8 cellular contexts compared by ENCODE assay signal in the genomic region with DNA sequence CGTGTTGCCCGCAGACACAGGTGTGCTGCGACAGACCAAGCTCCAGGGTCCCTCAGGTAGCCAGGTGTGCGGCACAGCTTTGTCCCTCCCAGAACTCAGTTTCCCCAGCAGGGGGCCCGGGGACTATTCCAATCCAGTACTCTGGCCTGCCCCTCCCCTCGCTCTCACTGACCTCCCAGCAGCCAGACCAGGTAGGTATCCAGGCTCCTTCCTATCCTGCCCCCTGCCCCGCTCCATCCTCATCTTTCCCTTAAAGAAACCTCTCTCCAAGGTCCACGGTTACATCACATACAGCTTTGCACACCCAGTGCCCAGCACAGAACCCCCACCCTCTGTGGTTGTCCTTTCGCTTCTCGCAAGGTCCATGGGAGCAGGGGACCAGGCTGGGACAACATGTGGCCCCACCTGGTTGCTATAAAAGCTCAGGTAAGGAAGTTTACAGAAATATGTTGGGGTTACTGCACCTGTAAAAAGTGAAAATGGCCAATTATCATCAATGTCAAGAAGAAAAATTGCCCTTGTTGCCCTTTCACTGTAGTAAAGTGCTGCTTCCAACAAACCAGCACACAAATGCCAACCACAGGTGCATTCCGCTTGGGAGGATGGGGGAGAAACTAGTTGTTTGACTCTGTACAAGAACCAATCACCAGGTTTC. TPM values are rescaled to one million over a fixed set of nuclear protein-coding genes. Genes with fewer than 3 reads are reported as not detected.
DNase-seq lines count a peak whose midpoint lies in the region; ATAC-seq, FAIRE-seq and TF ChIP-seq lines count a peak whose summit lies in the region.

No MANE protein-coding gene starts in this region.

- no peak overlapping the region for H2AFZ ChIP-seq in HepG2 (ENCODE audit: low read length)

- H3K4me3 ChIP-seq in HepG2 (replicated peaks in 1 of 3; ENCODE audit: insufficient read depth in 1 of 3, low read depth in 2 of 3, low read length in 3 of 3) (peak overlapping the region in 2 of 3 experiments; percentile 62 to 77; a peak in 4 of 6 replicates), right lobe of liver (peak overlapping the region in 1 of 3 donors; percentile 62), WERI-Rb-1 (ENCODE audit: low read depth, low read length) (peak overlapping the region; percentile 80), iPS-20b (ENCODE audit: low read length) (peak overlapping the region; percentile 77), upper lobe of right lung (peak overlapping the region; percentile 72)

- WGBS in HepG2 (ENCODE audit: low lambda C conversion rate) = 19% methylated on average over 7 of the region's 11 CpGs
- WGBS in right lobe of liver (ENCODE audit: insufficient coverage, low coverage, low lambda C conversion rate, missing lambda C conversion rate) = 38% methylated on average over 5 of the region's 11 CpGs

- DNase-seq in HepG2 (ENCODE audit: low spot score) (no peak), right lobe of liver (no peak), WERI-Rb-1 (no peak), upper lobe of right lung (no peak), RKO (ENCODE audit: low spot score) (no peak), NCI-H69 (lab: John Stamatoyannopoulos, UW) (no peak)
- no peak for DNase-seq in effector CD4-positive, alpha-beta T cell

- H3K9me3 ChIP-seq in HepG2 (ENCODE audit: low read length) (no peaks in the 10 kb centered on the region), right lobe of liver (no peaks in the 10 kb centered on the region), WERI-Rb-1 (ENCODE audit: severe bottlenecking) (no peaks in the 10 kb centered on the region), iPS-20b (ENCODE audit: insufficient read depth, low read depth, low read length) (no peaks in the 10 kb centered on the region), upper lobe of right lung (no peaks in the 10 kb centered on the region)

- TF ChIP-seq CTCF in HepG2 (CRISPR knock-in tag; IDR thresholded peaks at IDR 0.05) (0 out of 2 replicates have a peak, but pooled peaks have one; percentile 12), right lobe of liver (IDR thresholded peaks at IDR 0.05) (no peak), WERI-Rb-1 (IDR thresholded peaks at IDR 0.05; ENCODE audit: low read depth, low read length) (peak; percentile 44), upper lobe of right lung (IDR thresholded peaks at IDR 0.05) (no peak)

- TF ChIP-seq RAD21 in HepG2 (CRISPR knock-in tag; IDR thresholded peaks at IDR 0.05) = no peak

- ATAC-seq in HepG2 (peak; percentile 22), right lobe of liver (no peak), upper lobe of right lung (no peak)

- CTCF ChIA-PET in HepG2 (lab: Yijun Ruan, JAX; ENCODE audit: low intra/inter-chr PET ratio, low total read pairs) = interaction anchor here (1.1 to 3.5 kb wide), 6 partner anchors 7 to 257 kb away, joined by 3 to 41 read pairs (median 12); no protein-coding TSS in a partner anchor

- H3K4me2 ChIP-seq in HepG2 (ENCODE audit: low read depth, low read length) = peak overlapping the region; percentile 97

- H3K4me1 ChIP-seq in HepG2 (ENCODE audit: insufficient read depth, low read length) (peaks cover 35% of the 10 kb centered on the region), right lobe of liver (peaks cover 0 to 17% (median 4%) of the 10 kb centered on the region in 4 donors), iPS-20b (ENCODE audit: insufficient read depth, low read length) (peaks cover 5% of the 10 kb centered on the region; the same call in 1 of the 2 replicates), upper lobe of right lung (peaks cover 13% of the 10 kb centered on the region)

- H4K20me1 ChIP-seq in HepG2 (ENCODE audit: insufficient read depth, low read length) = no peaks in the 10 kb centered on the region

- intact Hi-C loops in HepG2 (cut with micrococcal nuclease; ENCODE audit: unreplicated experiment) (loop anchor here (1.0 to 5.0 kb wide), 2 partner anchors 116 to 243 kb away; a partner anchor contains a TSS), right lobe of liver (cut with DNase I) (loop anchor here (5.0 to 10.0 kb wide), 3 partner anchors 118 to 260 kb away; a partner anchor contains a TSS), upper lobe of right lung (cut with DNase I) (no loop called here)

- TF ChIP-seq POLR2A in HepG2 (IDR thresholded peaks at IDR 0.05; ENCODE audit: insufficient read depth in 1 of 2, low read depth in 2 of 2, low read length in 2 of 2) (no peak), right lobe of liver (IDR thresholded peaks at IDR 0.05) (no peak)

- H3K9ac ChIP-seq in HepG2 (ENCODE audit: insufficient read depth, low read depth, low read length) (no peak overlapping the region), iPS-20b (ENCODE audit: low read depth, low read length) (no peak overlapping the region)

- H3K27ac ChIP-seq in HepG2 (ENCODE audit: extremely low read length, insufficient read depth, low read length) (no peak overlapping the region), right lobe of liver (no peak overlapping the region), WERI-Rb-1 (no peak overlapping the region), iPS-20b (ENCODE audit: low read length) (no peak overlapping the region), upper lobe of right lung (no peak overlapping the region)

- POLR2A ChIA-PET in HepG2 (lab: Yijun Ruan, JAX) = interaction anchor here (0.6 to 1.2 kb wide), 4 partner anchors 65 to 313 kb away, joined by 3 to 4 read pairs (median 3); no protein-coding TSS in a partner anchor

- H3K27me3 ChIP-seq in HepG2 (ENCODE audit: control insufficient read depth in 1 of 2, insufficient read depth in 2 of 2, low read length in 2 of 2) = peaks cover 0 to 35% of the 10 kb centered on the region in 2 experiments; a peak in 4 of 5 replicates
- H3K27me3 ChIP-seq in right lobe of liver = no peaks in the 10 kb centered on the region
- no peaks in the 10 kb centered on the region for H3K27me3 ChIP-seq in WERI-Rb-1 (ENCODE audit: insufficient read depth, low read depth, severe bottlenecking)
- H3K27me3 ChIP-seq in iPS-20b (ENCODE audit: insufficient read depth, low read length) = peaks cover 13% of the 10 kb centered on the region
- H3K27me3 ChIP-seq in upper lobe of right lung = no peaks in the 10 kb centered on the region

- no TSS peak for BruUV-seq in HepG2 (replicated peaks; lab: Mats Ljungman, UMichigan)

- H3K79me2 ChIP-seq in HepG2 (ENCODE audit: insufficient read depth, low read length) = no peaks in the 10 kb centered on the region

- TF ChIP-seq EP300 in HepG2 (IDR thresholded peaks at IDR 0.05; ENCODE audit: low read depth in 2 of 2, low read length in 2 of 2) (no peak), HepG2 (CRISPR knock-in tag; IDR thresholded peaks at IDR 0.05; ENCODE audit: borderline replicate concordance) (no peak)

- no peak for FAIRE-seq in HepG2 (lab: Jason Lieb, UNC)

- in situ Hi-C loops in HepG2 (cut with HindIII; ENCODE audit: extremely low pct_ligation_motif_present, low pct_unique_long_range_greater_than_20kb) = loop anchor here (5.0 kb wide), 2 partner anchors 248 to 393 kb away; no protein-coding TSS in a partner anchor

- no peaks in the 10 kb centered on the region for H3K36me3 ChIP-seq in HepG2 (replicated peaks in 1 of 2; ENCODE audit: control insufficient read depth in 1 of 2, insufficient read depth in 2 of 2, low read length in 2 of 2)
- no peaks in the 10 kb centered on the region for H3K36me3 ChIP-seq in right lobe of liver
- no peaks in the 10 kb centered on the region for H3K36me3 ChIP-seq in WERI-Rb-1
- H3K36me3 ChIP-seq in iPS-20b (ENCODE audit: insufficient read depth, low read depth, low read length) = no peaks in the 10 kb centered on the region
- no peaks in the 10 kb centered on the region for H3K36me3 ChIP-seq in upper lobe of right lung

RNA-seq across cellular contexts. Expression of a gene that starts 7.3 kb away (rescaled TPM):
- total RNA-seq in HepG2 (2016; rRNA removed; fragmentation: Illumina TruSeq; extraction: Trizol) = 0.66 and 0.86 TPM in 2 replicates
- total RNA-seq in HepG2 (2016; cell fraction: cytosol; rRNA removed; fragmentation: Illumina TruSeq; extraction: Trizol; ENCODE audit: low read depth) = 0.30 and 0.62 TPM in 2 replicates
- total RNA-seq in HepG2 (2016; cell fraction: insoluble cytoplasmic fraction; rRNA removed; fragmentation: Illumina TruSeq; extraction: Trizol) = 0.43 and 0.71 TPM in 2 replicates
- total RNA-seq in HepG2 (2016; cell fraction: membrane; rRNA removed; fragmentation: Illumina TruSeq; extraction: Trizol) = 0.65 and 0.74 TPM in 2 replicates
- 0.40 and 0.66 TPM in 2 replicates for total RNA-seq in HepG2 (2016; cell fraction: nucleus; rRNA removed; fragmentation: Illumina TruSeq; extraction: Trizol)
- polyA plus RNA-seq in HepG2 (2011; rRNA removed) = 0.92 and 1.4 TPM in 2 replicates
- polyA plus RNA-seq in HepG2 (2011; cell fraction: cytosol; rRNA removed) = 0.98 and 1.0 TPM in 2 replicates
- polyA plus RNA-seq in HepG2 (2011; cell fraction: nucleus; rRNA removed) = 1.5 and 1.8 TPM in 2 replicates
- 0.54 and 0.73 TPM in 2 replicates for polyA plus RNA-seq in HepG2 (2012)
- polyA plus RNA-seq in HepG2 (2016; cell fraction: cytosol; fragmentation: Illumina TruSeq; extraction: Trizol; ENCODE audit: low read depth) = 0.26 and 0.61 TPM in 2 replicates
- 0.66 and 0.83 TPM in 2 replicates for polyA plus RNA-seq in HepG2 (2016; cell fraction: insoluble cytoplasmic fraction; fragmentation: Illumina TruSeq; extraction: Trizol; ENCODE audit: low read depth)
- polyA plus RNA-seq in HepG2 (2016; cell fraction: membrane; fragmentation: Illumina TruSeq; extraction: Trizol; ENCODE audit: low read depth) = 0.36 and 0.45 TPM in 2 replicates
- 0.64 and 0.93 TPM in 2 replicates for polyA plus RNA-seq in HepG2 (2016; cell fraction: nucleus; fragmentation: Illumina TruSeq; extraction: Trizol; ENCODE audit: insufficient read depth, low read depth)
- polyA minus RNA-seq in HepG2 (2011; rRNA and poly(A)+ RNA removed; ENCODE audit: low replicate concordance) = 1.6 and 8.2 TPM in 2 replicates
- 0.99 TPM in 1 of 2 replicates, not detected in the other for polyA minus RNA-seq in HepG2 (2011; cell fraction: cytosol; rRNA and poly(A)+ RNA removed)
- 0.39 and 0.87 TPM in 2 replicates for polyA minus RNA-seq in HepG2 (2011; cell fraction: nucleus; rRNA and poly(A)+ RNA removed)
- 1 to 10 TPM; 2.5 to 6.4 (median 2.8) TPM for total RNA-seq in right lobe of liver
- 1.1 TPM for total RNA-seq in upper lobe of right lung

RNA-seq across cellular contexts. Expression of a gene that starts 59.0 kb away (rescaled TPM):
- total RNA-seq in HepG2 (2016; rRNA removed; fragmentation: Illumina TruSeq; extraction: Trizol) (7.1 and 15.8 TPM in 2 replicates), right lobe of liver (1 to 10 TPM in 3 of 6 experiments, under 1 TPM in 3; 0.42 to 2.4 (median 1.1) TPM), upper lobe of right lung (5.4 TPM)
- 6.7 and 6.9 TPM in 2 replicates for total RNA-seq in HepG2 (2016; cell fraction: cytosol; rRNA removed; fragmentation: Illumina TruSeq; extraction: Trizol; ENCODE audit: low read depth)
- 5.8 and 16.8 TPM in 2 replicates for total RNA-seq in HepG2 (2016; cell fraction: insoluble cytoplasmic fraction; rRNA removed; fragmentation: Illumina TruSeq; extraction: Trizol)
- total RNA-seq in HepG2 (2016; cell fraction: membrane; rRNA removed; fragmentation: Illumina TruSeq; extraction: Trizol) = 6.1 and 7.5 TPM in 2 replicates
- total RNA-seq in HepG2 (2016; cell fraction: nucleus; rRNA removed; fragmentation: Illumina TruSeq; extraction: Trizol) = 18.1 and 21.2 TPM in 2 replicates
- polyA plus RNA-seq in HepG2 (2011; rRNA removed) = 9.0 and 11.3 TPM in 2 replicates
- polyA plus RNA-seq in HepG2 (2011; cell fraction: cytosol; rRNA removed) = 9.5 and 11.5 TPM in 2 replicates
- 27.8 and 40.2 TPM in 2 replicates for polyA plus RNA-seq in HepG2 (2011; cell fraction: nucleus; rRNA removed)
- 6.1 and 9.1 TPM in 2 replicates for polyA plus RNA-seq in HepG2 (2012)
- polyA plus RNA-seq in HepG2 (2016; cell fraction: cytosol; fragmentation: Illumina TruSeq; extraction: Trizol; ENCODE audit: low read depth) = 0.77 and 0.90 TPM in 2 replicates
- 3.7 and 5.2 TPM in 2 replicates for polyA plus RNA-seq in HepG2 (2016; cell fraction: insoluble cytoplasmic fraction; fragmentation: Illumina TruSeq; extraction: Trizol; ENCODE audit: low read depth)
- polyA plus RNA-seq in HepG2 (2016; cell fraction: membrane; fragmentation: Illumina TruSeq; extraction: Trizol; ENCODE audit: low read depth) = 2.0 and 2.2 TPM in 2 replicates
- polyA plus RNA-seq in HepG2 (2016; cell fraction: nucleus; fragmentation: Illumina TruSeq; extraction: Trizol; ENCODE audit: insufficient read depth, low read depth) = 40.2 and 42.1 TPM in 2 replicates
- 1.2 and 27.6 TPM in 2 replicates for polyA minus RNA-seq in HepG2 (2011; rRNA and poly(A)+ RNA removed; ENCODE audit: low replicate concordance)
- polyA minus RNA-seq in HepG2 (2011; cell fraction: cytosol; rRNA and poly(A)+ RNA removed) = 8.8 and 9.2 TPM in 2 replicates
- polyA minus RNA-seq in HepG2 (2011; cell fraction: nucleus; rRNA and poly(A)+ RNA removed) = 13.6 and 14.7 TPM in 2 replicates

Comparison
In these comparisons a context has a peak if more than half of its experiments do, and no peak if none do; other contexts are left out.
1. CTCF ChIP-seq: peak in HepG2 (single experiment) and WERI-Rb-1 (single experiment); none in right lobe of liver (0 of 4) and upper lobe of right lung (single experiment).